Comparison of ENCODE assay signal across 27 cellular contexts in the genomic region with DNA sequence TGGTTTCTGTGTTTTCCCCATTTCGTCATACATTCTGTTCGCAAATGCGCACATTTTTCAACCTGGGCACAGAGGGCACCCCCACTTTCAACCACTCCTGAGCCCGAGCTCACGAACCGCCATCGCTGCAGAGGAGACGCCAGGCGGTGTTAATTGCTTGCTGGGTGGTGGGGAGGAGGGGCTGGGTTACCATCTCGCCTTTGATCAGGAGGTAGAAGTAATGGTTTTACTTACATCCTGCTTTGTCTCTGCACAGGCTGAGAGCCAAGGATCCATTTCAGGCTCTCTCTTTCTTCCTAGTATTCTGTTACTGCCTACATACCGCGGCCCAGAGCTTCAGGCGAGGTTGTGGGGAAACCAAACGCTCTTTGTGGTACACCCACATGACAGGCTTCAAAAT.
A peak's percentile ranks its signal among the peaks of the same experiment; 100 is the strongest.
DNase-seq lines count a peak whose midpoint lies in the region; ATAC-seq and TF ChIP-seq lines count a peak whose summit lies in the region.
"Had no signal": no experiment of that assay in that cellular context is flagged by ENCODE, and none has a peak within 500 bp of the region (broad histone marks: within the 10 kb centered on the region; RNA-seq: fewer than 3 reads in every experiment).

No MANE protein-coding gene starts in this region.

- TF ChIP-seq EP300 in ovary (IDR thresholded peaks at IDR 0.05), result no peak

- H3K79me2 ChIP-seq in GM23338 (replicated peaks; ENCODE audit: insufficient read depth), result no peaks in the 10 kb centered on the region

- peaks cover 10% of the 10 kb centered on the region for H3K9me2 ChIP-seq in GM23338 (ENCODE audit: insufficient read depth)

- no peak for TF ChIP-seq POLR2A in ovary (IDR thresholded peaks at IDR 0.05)

- peak overlapping the region; percentile 7 for H3K4me2 ChIP-seq in GM23338

- H3F3A ChIP-seq in GM23338 (replicated peaks; ENCODE audit: low read depth), result no peaks in the 10 kb centered on the region

- H3K36me3 ChIP-seq in GM23338 (ENCODE audit: insufficient read depth), result no peaks in the 10 kb centered on the region
- H3K36me3 ChIP-seq in psoas muscle (ENCODE audit: insufficient read depth in 1 of 2, low read depth in 1 of 2), result no peaks in the 10 kb centered on the region
- H3K36me3 ChIP-seq in ovary, result no peaks in the 10 kb centered on the region
- H3K36me3 ChIP-seq: left lung, prostate gland, tibial artery had no signal

- POLR2A ChIA-PET in activated naive CD8-positive, alpha-beta T cell treated with anti-CD3 and anti-CD28 coated beads, Interleukin-2, amount 10 ng/mL, durations not matched to agents 7 days and 5 days (lab: Charles Lee), result no interaction called here
- POLR2A ChIA-PET in naive thymus-derived CD8-positive, alpha-beta T cell (lab: Charles Lee), result no interaction called here

- no peak overlapping the region for H3K27ac Mint-ChIP-seq in GM23338
- H3K27ac Mint-ChIP-seq in activated naive CD8-positive, alpha-beta T cell treated with anti-CD3 and anti-CD28 coated beads, Interleukin-2, amount 10 ng/mL, durations not matched to agents 7 days and 5 days, result no peak overlapping the region
- H3K27ac Mint-ChIP-seq in naive thymus-derived CD8-positive, alpha-beta T cell, result peak overlapping the region; percentile 21 to 92 (median 82)
- H3K27ac Mint-ChIP-seq: stimulated activated memory B cell treated with anti-CD40 and anti-IgM and Interleukin-4, amounts not matched to agents 10 μg/mL and 1 μg/mL and 100 μg/mL, for 72 hours had no signal

- intact Hi-C loops in psoas muscle (cut with DNase I), result no loop called here
- intact Hi-C loops in ovary (cut with DNase I), result no loop called here

- no peaks in the 10 kb centered on the region for H3K27me3 ChIP-seq in GM23338 (ENCODE audit: insufficient read depth)
- no peaks in the 10 kb centered on the region for H3K27me3 ChIP-seq in psoas muscle (ENCODE audit: insufficient read depth in 3 of 3, low read length in 2 of 3)
- no peaks in the 10 kb centered on the region for H3K27me3 ChIP-seq in ovary
- H3K27me3 ChIP-seq: dorsolateral prefrontal cortex, left lung had no signal

- ATAC-seq in GM23338, result peak; percentile 68
- ATAC-seq in activated naive CD8-positive, alpha-beta T cell treated with anti-CD3 and anti-CD28 coated beads, Interleukin-2, amount 10 ng/mL, durations not matched to agents 7 days and 5 days (ENCODE audit: low read depth), result peak; percentile 54
- peak; percentile 75 to 88 for ATAC-seq in naive thymus-derived CD8-positive, alpha-beta T cell
- no peak for ATAC-seq in psoas muscle
- ATAC-seq: left lung; Panc1; stimulated activated memory B cell treated with anti-CD40 and anti-IgM and Interleukin-4, amounts not matched to agents 10 μg/mL and 1 μg/mL and 100 μg/mL, for 72 hours had no signal

- no peak overlapping the region for H3K4me3 Mint-ChIP-seq in GM23338
- H3K4me3 Mint-ChIP-seq in activated naive CD8-positive, alpha-beta T cell treated with anti-CD3 and anti-CD28 coated beads, Interleukin-2, amount 10 ng/mL, durations not matched to agents 7 days and 5 days, result peak overlapping the region; percentile 41
- H3K4me3 Mint-ChIP-seq in naive thymus-derived CD8-positive, alpha-beta T cell, result peak overlapping the region; percentile 49 to 81 (median 64)
- H3K4me3 Mint-ChIP-seq: stimulated activated memory B cell treated with anti-CD40 and anti-IgM and Interleukin-4, amounts not matched to agents 10 μg/mL and 1 μg/mL and 100 μg/mL, for 72 hours had no signal

- H4K20me1 ChIP-seq in GM23338 (replicated peaks; ENCODE audit: insufficient read depth), result no peaks in the 10 kb centered on the region

- DNase-seq in NCI-H2107 treated with DMSO at 0.1 percent for 48 hours (lab: John Stamatoyannopoulos, UW; ENCODE audit: unreplicated experiment) (peak; percentile 7), NCI-H2107 (lab: John Stamatoyannopoulos, UW) (no peak), GM23338 (ENCODE audit: low spot score) (peak; percentile 52), kidney tubule cell (ENCODE audit: low spot score) (no peak), psoas muscle (no peak), ovary (no peak)
- DNase-seq in activated naive CD8-positive, alpha-beta T cell treated with anti-CD3 and anti-CD28 coated beads, Interleukin-2, amount 10 ng/mL, durations not matched to agents 7 days and 5 days, result no peak
- peak in 8 of 10 donors; percentile 13 to 73 (median 40) for DNase-seq in naive thymus-derived CD8-positive, alpha-beta T cell
- DNase-seq: activated CD4-positive, alpha-beta T cell treated with anti-CD3 and anti-CD28 coated beads for 1 hour; activated gamma-delta T cell; AML-193; dorsolateral prefrontal cortex; GOT3; head of caudate nucleus; left lung; midbrain; NCI-H1092; NCI-H187 treated with DMSO at 0.1 percent for 48 hours; NCI-H510A; NK-92 treated with Interleukin-12 subunit alpha and Interleukin-12 subunit beta, amount 100 ng/mL, for 24 hours; SIG-M5; tibial artery had no signal

- TF ChIP-seq CTCF in GM23338 (conservative IDR thresholded peaks at IDR 0.05; ENCODE audit: low read depth in 2 of 2) (no peak), psoas muscle (IDR thresholded peaks at IDR 0.05) (no peak), ovary (IDR thresholded peaks at IDR 0.05) (no peak)

- 67 to 71% (median 70%) methylated on average over 14 of the region's 14 CpGs for WGBS in psoas muscle, 3 donors
- 88 to 94% (median 91%) methylated on average over 14 of the region's 14 CpGs for WGBS in ovary, 3 donors

- H3K9me3 ChIP-seq in psoas muscle (no peaks in the 10 kb centered on the region), ovary (no peaks in the 10 kb centered on the region)
- H3K9me3 ChIP-seq: left lung, prostate gland, tibial artery had no signal

- no peaks in the 10 kb centered on the region for H3K9me3 Mint-ChIP-seq in GM23338
- no peaks in the 10 kb centered on the region for H3K9me3 Mint-ChIP-seq in activated naive CD8-positive, alpha-beta T cell treated with anti-CD3 and anti-CD28 coated beads, Interleukin-2, amount 10 ng/mL, durations not matched to agents 7 days and 5 days
- H3K9me3 Mint-ChIP-seq in naive thymus-derived CD8-positive, alpha-beta T cell, result peaks cover 0 to 9% (median 0%) of the 10 kb centered on the region in 9 donors
- H3K9me3 Mint-ChIP-seq: stimulated activated memory B cell treated with anti-CD40 and anti-IgM and Interleukin-4, amounts not matched to agents 10 μg/mL and 1 μg/mL and 100 μg/mL, for 72 hours had no signal

- peak overlapping the region; percentile 79 for H2AFZ ChIP-seq in GM23338

- H3K4me3 ChIP-seq in GM23338 (no peak overlapping the region), psoas muscle (no peak overlapping the region), ovary (no peak overlapping the region)
- H3K4me3 ChIP-seq: dorsolateral prefrontal cortex, left lung, prostate gland, tibial artery had no signal

- no peaks in the 10 kb centered on the region for H3K36me3 Mint-ChIP-seq in GM23338 (ENCODE audit: low read depth)
- no peaks in the 10 kb centered on the region for H3K36me3 Mint-ChIP-seq in activated naive CD8-positive, alpha-beta T cell treated with anti-CD3 and anti-CD28 coated beads, Interleukin-2, amount 10 ng/mL, durations not matched to agents 7 days and 5 days
- H3K36me3 Mint-ChIP-seq in naive thymus-derived CD8-positive, alpha-beta T cell, result no peaks in the 10 kb centered on the region
- H3K36me3 Mint-ChIP-seq: stimulated activated memory B cell treated with anti-CD40 and anti-IgM and Interleukin-4, amounts not matched to agents 10 μg/mL and 1 μg/mL and 100 μg/mL, for 72 hours had no signal

- H3K4me1 Mint-ChIP-seq in GM23338, result peaks cover 43% of the 10 kb centered on the region
- H3K4me1 Mint-ChIP-seq in activated naive CD8-positive, alpha-beta T cell treated with anti-CD3 and anti-CD28 coated beads, Interleukin-2, amount 10 ng/mL, durations not matched to agents 7 days and 5 days, result peaks cover 2% of the 10 kb centered on the region
- peaks cover 2 to 15% (median 7%) of the 10 kb centered on the region in 4 donors for H3K4me1 Mint-ChIP-seq in naive thymus-derived CD8-positive, alpha-beta T cell
- H3K4me1 Mint-ChIP-seq: stimulated activated memory B cell treated with anti-CD40 and anti-IgM and Interleukin-4, amounts not matched to agents 10 μg/mL and 1 μg/mL and 100 μg/mL, for 72 hours had no signal

- H3K27ac ChIP-seq in GM23338 (ENCODE audit: low read depth) (no peak overlapping the region), psoas muscle (no peak overlapping the region), ovary (no peak overlapping the region)
- H3K27ac ChIP-seq: 22Rv1, dorsolateral prefrontal cortex, epithelial cell of prostate, left lung, prostate gland, tibial artery had no signal

- H3K4me1 ChIP-seq in GM23338 (ENCODE audit: insufficient read depth) (peaks cover 38% of the 10 kb centered on the region), psoas muscle (no peaks in the 10 kb centered on the region), ovary (ENCODE audit: insufficient read depth) (no peaks in the 10 kb centered on the region)
- H3K4me1 ChIP-seq: left lung, prostate gland, tibial artery had no signal

- H3K27me3 Mint-ChIP-seq in GM23338 (ENCODE audit: insufficient read depth, low read depth, poor library complexity), result peaks cover 4% of the 10 kb centered on the region
- H3K27me3 Mint-ChIP-seq in activated naive CD8-positive, alpha-beta T cell treated with anti-CD3 and anti-CD28 coated beads, Interleukin-2, amount 10 ng/mL, durations not matched to agents 7 days and 5 days, result peaks cover 7% of the 10 kb centered on the region
- H3K27me3 Mint-ChIP-seq in naive thymus-derived CD8-positive, alpha-beta T cell, result peaks cover 0 to 4% (median 3%) of the 10 kb centered on the region in 5 donors
- H3K27me3 Mint-ChIP-seq: stimulated activated memory B cell treated with anti-CD40 and anti-IgM and Interleukin-4, amounts not matched to agents 10 μg/mL and 1 μg/mL and 100 μg/mL, for 72 hours had no signal

TF ChIP-seq in GM23338, 12 proteins besides CTCF, POLR2A, EP300 and RAD21:
- TF ChIP-seq EZH2 (IDR thresholded peaks at IDR 0.05; ENCODE audit: low read depth, unreplicated experiment), result no peak

Comparison
In these comparisons a context has a peak if more than half of its experiments do, and no peak if none do; other contexts are left out.
1. DNase-seq: peak in NCI-H2107 treated with DMSO at 0.1 percent for 48 hours (single experiment), GM23338 (single experiment) and naive thymus-derived CD8-positive, alpha-beta T cell (8 of 10); none in NCI-H2107 (single experiment), activated naive CD8-positive, alpha-beta T cell treated with anti-CD3 and anti-CD28 coated beads, Interleukin-2, amount 10 ng/mL, durations not matched to agents 7 days and 5 days (single experiment), kidney tubule cell (single experiment), psoas muscle (0 of 2) and ovary (0 of 5).
2. ATAC-seq: peak in GM23338 (single experiment), activated naive CD8-positive, alpha-beta T cell treated with anti-CD3 and anti-CD28 coated beads, Interleukin-2, amount 10 ng/mL, durations not matched to agents 7 days and 5 days (single experiment) and naive thymus-derived CD8-positive, alpha-beta T cell (2 of 2); none in psoas muscle (0 of 4).
3. H3K27ac Mint-ChIP-seq: peak in naive thymus-derived CD8-positive, alpha-beta T cell (10 of 10); none in GM23338 (single experiment) and activated naive CD8-positive, alpha-beta T cell treated with anti-CD3 and anti-CD28 coated beads, Interleukin-2, amount 10 ng/mL, durations not matched to agents 7 days and 5 days (single experiment).